1 cellular context compared by ENCODE assay signal in genomic region chr2:229921892-229922448, GRCh38.
TF ChIP-seq lines count a peak whose summit lies in the region.

TRIP12 (minus strand) TSS chr2:229922009; CDS start chr2:229880079, 41,930 bp downstream.

TF ChIP-seq in HEK293, 187 proteins besides CTCF, POLR2A, EP300 and RAD21 (continued from another document and continues in another):
- TF ChIP-seq ZNF18 (tag by site-specific recombination; IDR thresholded peaks at IDR 0.05) (peak; percentile 15; the same call in 1 of the 2 replicates), GLIS1 (tag by site-specific recombination; IDR thresholded peaks at IDR 0.05) (peak; percentile 67), ZBTB10 (tag by site-specific recombination; IDR thresholded peaks at IDR 0.05) (peak; percentile 98), ZNF621 (tag by site-specific recombination; IDR thresholded peaks at IDR 0.05) (no peak), ZBTB48 (tag by site-specific recombination; IDR thresholded peaks at IDR 0.05) (peak; percentile 97), ZNF184 (tag by site-specific recombination; IDR thresholded peaks at IDR 0.05) (no peak), ZFP41 (tag by site-specific recombination; IDR thresholded peaks at IDR 0.05; ENCODE audit: borderline replicate concordance) (no peak), TRIM28 (IDR thresholded peaks at IDR 0.05; ENCODE audit: borderline replicate concordance, low read length) (no peak), ZNF488 (tag by site-specific recombination; IDR thresholded peaks at IDR 0.05) (no peak), BCL11B (tag by site-specific recombination; IDR thresholded peaks at IDR 0.05; ENCODE audit: low read depth) (peak; percentile 95), ZBTB21 (tag by site-specific recombination; IDR thresholded peaks at IDR 0.05) (no peak), ZNF704 (tag by site-specific recombination; IDR thresholded peaks at IDR 0.05) (peak; percentile 87; the same call in 1 of the 2 replicates), ZNF23 (tag by site-specific recombination; IDR thresholded peaks at IDR 0.05; ENCODE audit: borderline replicate concordance) (no peak), ZNF654 (tag by site-specific recombination; IDR thresholded peaks at IDR 0.05; ENCODE audit: low read depth) (no peak), WT1 (tag by site-specific recombination; IDR thresholded peaks at IDR 0.05) (peak; percentile 80), ZNF214 (tag by site-specific recombination; IDR thresholded peaks at IDR 0.05; ENCODE audit: borderline replicate concordance) (no peak), ZEB2 (tag by site-specific recombination; IDR thresholded peaks at IDR 0.05) (peak; percentile 97), PRDM1 (tag by site-specific recombination; IDR thresholded peaks at IDR 0.05) (no peak), ZNF777 (tag by site-specific recombination; IDR thresholded peaks at IDR 0.05; ENCODE audit: borderline replicate concordance) (peak; percentile 97), ZNF423 (tag by site-specific recombination; IDR thresholded peaks at IDR 0.05) (peak; percentile 58; the same call in 1 of the 2 replicates), ZXDB (tag by site-specific recombination; IDR thresholded peaks at IDR 0.05) (peak; percentile 93), ZNF548 (tag by site-specific recombination; IDR thresholded peaks at IDR 0.05) (no peak), ZNF843 (tag by site-specific recombination; IDR thresholded peaks at IDR 0.05) (peak; percentile 69), ZNF48 (tag by site-specific recombination; IDR thresholded peaks at IDR 0.05) (no peak), ZSCAN30 (tag by site-specific recombination; IDR thresholded peaks at IDR 0.05) (peak; percentile 62), ZBTB44 (tag by site-specific recombination; IDR thresholded peaks at IDR 0.05) (no peak), ZNF624 (tag by site-specific recombination; IDR thresholded peaks at IDR 0.05) (no peak), ZNF37A (tag by site-specific recombination; IDR thresholded peaks at IDR 0.05) (no peak), HOXC10 (CRISPR knock-in tag; IDR thresholded peaks at IDR 0.05) (no peak), ZSCAN4 (tag by site-specific recombination; IDR thresholded peaks at IDR 0.05) (no peak), ZNF639 (tag by site-specific recombination; IDR thresholded peaks at IDR 0.05) (peak; percentile 91), ZNF707 (tag by site-specific recombination; IDR thresholded peaks at IDR 0.05) (no peak), ZNF121 (tag by site-specific recombination; IDR thresholded peaks at IDR 0.05) (0 out of 2 replicates have a peak, but pooled peaks have one; percentile 12), TCF7L2 (IDR thresholded peaks at IDR 0.05; ENCODE audit: borderline replicate concordance, low read depth, low read length) (peak; percentile 53; the same call in 1 of the 2 replicates), ZNF175 (tag by site-specific recombination; IDR thresholded peaks at IDR 0.05) (no peak), ZNF404 (tag by site-specific recombination; IDR thresholded peaks at IDR 0.05) (no peak), ZNF560 (tag by site-specific recombination; IDR thresholded peaks at IDR 0.05; ENCODE audit: borderline replicate concordance) (no peak), ZNF610 (tag by site-specific recombination; IDR thresholded peaks at IDR 0.05; ENCODE audit: borderline replicate concordance) (peak; percentile 70; the same call in 1 of the 2 replicates), ZSCAN16 (tag by site-specific recombination; IDR thresholded peaks at IDR 0.05) (no peak), ZNF138 (tag by site-specific recombination; IDR thresholded peaks at IDR 0.05; ENCODE audit: borderline replicate concordance) (no peak), ZNF76 (tag by site-specific recombination; IDR thresholded peaks at IDR 0.05; ENCODE audit: borderline replicate concordance, low read depth) (peak; percentile 81), ZNF146 (tag by site-specific recombination; IDR thresholded peaks at IDR 0.05) (peak; percentile 75), ZNF555 (tag by site-specific recombination; conservative IDR thresholded peaks at IDR 0.05) (no peak), PRDM10 (tag by site-specific recombination; IDR thresholded peaks at IDR 0.05) (peak; percentile 50; the same call in 1 of the 2 replicates), ZNF133 (tag by site-specific recombination; IDR thresholded peaks at IDR 0.05) (no peak), ZNF426 (tag by site-specific recombination; IDR thresholded peaks at IDR 0.05) (no peak), ZNF311 (tag by site-specific recombination; IDR thresholded peaks at IDR 0.05; ENCODE audit: borderline replicate concordance) (no peak), ZNF513 (tag by site-specific recombination; IDR thresholded peaks at IDR 0.05) (no peak), ZNF211 (tag by site-specific recombination; IDR thresholded peaks at IDR 0.05; ENCODE audit: low read depth) (no peak)
